ENCODE assay signal across 2 cellular contexts in the genomic region with DNA sequence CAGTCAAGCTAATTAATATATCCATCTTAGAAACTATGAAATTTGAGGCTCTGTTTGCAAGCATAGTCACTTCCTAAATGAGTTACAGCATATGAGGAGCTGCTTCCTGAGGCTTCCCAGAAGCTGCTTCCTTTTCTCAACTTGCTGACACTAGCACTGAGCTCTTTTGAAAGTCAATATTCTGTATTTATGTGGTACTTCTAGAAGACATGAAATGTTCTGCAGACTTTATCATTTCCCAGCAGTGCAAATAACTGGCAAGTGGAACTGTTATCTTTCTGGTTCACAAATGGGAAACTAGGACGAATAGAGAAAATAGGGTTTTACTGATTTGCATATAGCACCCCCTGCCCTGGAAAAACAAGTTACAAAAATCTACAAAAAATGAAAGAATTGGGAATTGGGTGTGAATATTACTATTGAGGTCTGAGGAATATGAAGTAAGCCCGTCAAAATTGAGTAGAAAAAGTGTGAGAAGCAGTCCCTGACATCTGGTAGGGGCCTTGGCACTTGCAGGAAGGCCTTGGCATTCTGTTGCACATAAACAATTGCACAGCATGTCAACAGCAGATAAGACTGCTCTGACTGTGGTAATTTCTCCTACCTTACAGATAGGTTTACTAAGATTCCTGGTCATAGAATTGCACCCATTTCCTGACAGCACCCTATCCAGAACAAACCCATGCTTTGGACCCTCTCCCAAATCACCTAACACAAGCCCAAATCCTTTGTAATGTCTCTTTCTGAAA.
TF ChIP-seq lines count a peak whose summit lies in the region.

No MANE protein-coding gene starts in this region.

TF ChIP-seq in HepG2, 621 proteins besides CTCF, POLR2A, EP300 and RAD21:
- TF ChIP-seq NFIB (CRISPR knock-in tag; IDR thresholded peaks at IDR 0.05; ENCODE audit: borderline replicate concordance): no peak
- TF ChIP-seq, protein P1, sequence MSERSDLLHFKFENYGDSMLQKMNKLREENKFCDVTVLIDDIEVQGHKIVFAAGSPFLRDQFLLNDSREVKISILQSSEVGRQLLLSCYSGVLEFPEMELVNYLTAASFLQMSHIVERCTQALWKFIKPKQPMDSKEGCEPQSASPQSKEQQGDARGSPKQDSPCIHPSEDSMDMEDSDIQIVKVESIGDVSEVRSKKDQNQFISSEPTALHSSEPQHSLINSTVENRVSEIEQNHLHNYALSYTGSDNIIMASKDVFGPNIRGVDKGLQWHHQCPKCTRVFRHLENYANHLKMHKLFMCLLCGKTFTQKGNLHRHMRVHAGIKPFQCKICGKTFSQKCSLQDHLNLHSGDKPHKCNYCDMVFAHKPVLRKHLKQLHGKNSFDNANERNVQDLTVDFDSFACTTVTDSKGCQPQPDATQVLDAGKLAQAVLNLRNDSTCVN (CRISPR knock-in tag; IDR thresholded peaks at IDR 0.05; ENCODE audit: borderline replicate concordance): no peak

TF ChIP-seq in SK-N-SH treated with all-trans-retinoic acid at 6 μM for 48 hours, 23 proteins besides CTCF, POLR2A, EP300 and RAD21:
- TF ChIP-seq SNAI2 (CRISPR knock-in tag; IDR thresholded peaks at IDR 0.05): no peak
